In the genomic region with DNA sequence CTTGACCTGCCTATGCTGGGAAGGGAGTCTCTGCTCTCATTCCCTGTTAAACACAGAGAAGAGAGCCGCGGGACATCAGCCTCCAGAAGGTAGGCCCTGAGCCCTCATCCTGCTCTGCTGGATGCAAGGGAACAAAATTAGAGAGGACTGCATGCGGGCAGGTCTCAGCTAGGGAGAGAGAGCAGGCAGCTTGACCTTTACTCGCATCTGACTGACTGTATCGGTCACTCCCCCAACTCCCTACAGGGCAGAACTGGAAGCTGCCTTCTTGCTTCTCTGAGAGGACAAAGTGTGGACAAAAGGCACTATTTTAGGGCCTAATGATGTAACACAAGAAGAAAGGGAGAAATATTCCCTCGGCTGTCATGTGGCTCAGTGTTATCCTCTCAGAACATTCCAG, we compare ENCODE assay signal across 17 cellular contexts.
"Had no signal": no experiment of that assay in that cellular context is flagged by ENCODE, and none has a peak within 500 bp of the region (broad histone marks: within the 10 kb centered on the region; RNA-seq: fewer than 3 reads in every experiment).

No MANE protein-coding gene starts in this region.

- DNase-seq: activated CD4-positive, alpha-beta T cell treated with anti-CD3 and anti-CD28 coated beads, Interleukin-2, amount 10 ng/mL, durations not matched to agents 7 days and 5 days; activated CD8-positive, alpha-beta memory T cell treated with anti-CD3 and anti-CD28 coated beads, Interleukin-2, amount 50 U/mL, for 4 hours; activated naive CD4-positive, alpha-beta T cell treated with anti-CD3 and anti-CD28 coated beads for 36 hours; activated T-cell treated with anti-CD3 and anti-CD28 coated beads, Interleukin-2, amount 50 U/mL, for 4 hours; anterior cingulate cortex; central memory CD4-positive, alpha-beta T cell; heart right ventricle; lower lobe of right lung; stimulated activated CD4-positive, alpha-beta T cell treated with anti-CD3 and anti-CD28 coated beads, Interleukin-15, amount 100 ng/mL, for 24 hours; stimulated activated CD4-positive, alpha-beta T cell treated with anti-CD3 and anti-CD28 coated beads, Interleukin-2, amount 100 ng/mL, for 48 hours had no signal

- H3K4me1 Mint-ChIP-seq: activated CD4-positive, alpha-beta T cell treated with anti-CD3 and anti-CD28 coated beads, Interleukin-2, amount 10 ng/mL, durations not matched to agents 7 days and 5 days; nephron had no signal

- H3K4me3 ChIP-seq: gastroesophageal sphincter, heart right ventricle, lower lobe of right lung, skin epidermis had no signal

- H3K27me3 ChIP-seq: heart right ventricle had no signal

- H3K9me3 Mint-ChIP-seq: activated CD4-positive, alpha-beta T cell treated with anti-CD3 and anti-CD28 coated beads, Interleukin-2, amount 10 ng/mL, durations not matched to agents 7 days and 5 days; activated naive CD4-positive, alpha-beta T cell treated with anti-CD3 and anti-CD28 coated beads for 36 hours; activated T-cell treated with anti-CD3 and anti-CD28 coated beads, Interleukin-2, amount 50 U/mL, for 4 hours; brain; nephron; T-helper 2 cell treated with Interferon-gamma antibody and Interleukin-4, amounts not matched to agents 5 μg/mL and 100 μg/mL, for 36 hours had no signal

- H3K4me1 ChIP-seq: gastroesophageal sphincter, heart right ventricle, lower lobe of right lung had no signal

- H3K4me3 Mint-ChIP-seq: activated CD4-positive, alpha-beta T cell treated with anti-CD3 and anti-CD28 coated beads, Interleukin-2, amount 10 ng/mL, durations not matched to agents 7 days and 5 days; activated naive CD4-positive, alpha-beta T cell treated with anti-CD3 and anti-CD28 coated beads for 36 hours; activated T-cell treated with anti-CD3 and anti-CD28 coated beads, Interleukin-2, amount 50 U/mL, for 4 hours; brain; nephron; T-helper 2 cell treated with Interferon-gamma antibody and Interleukin-4, amounts not matched to agents 5 μg/mL and 100 μg/mL, for 36 hours had no signal

- H3K36me3 ChIP-seq: gastroesophageal sphincter, heart right ventricle, lower lobe of right lung had no signal

- H3K27ac Mint-ChIP-seq: activated CD4-positive, alpha-beta T cell treated with anti-CD3 and anti-CD28 coated beads, Interleukin-2, amount 10 ng/mL, durations not matched to agents 7 days and 5 days; activated naive CD4-positive, alpha-beta T cell treated with anti-CD3 and anti-CD28 coated beads for 36 hours; nephron; progenitor cell of endocrine pancreas; T-helper 2 cell treated with Interferon-gamma antibody and Interleukin-4, amounts not matched to agents 5 μg/mL and 100 μg/mL, for 36 hours had no signal

- H3K27ac ChIP-seq: gastroesophageal sphincter, heart right ventricle, lower lobe of right lung, skin epidermis had no signal

- H3K36me3 Mint-ChIP-seq: brain had no signal

- H3K9me3 ChIP-seq: gastroesophageal sphincter, heart right ventricle, lower lobe of right lung had no signal

- ATAC-seq: activated CD4-positive, CD25-positive, alpha-beta regulatory T cell treated with anti-CD3 and anti-CD28 coated beads, Interleukin-2, amount 50 U/mL, for 24 hours; activated T-cell treated with anti-CD3 and anti-CD28 coated beads, Interleukin-2, amount 50 U/mL, for 4 hours; gastroesophageal sphincter; heart right ventricle; lower lobe of right lung had no signal

- H3K27me3 Mint-ChIP-seq: brain, progenitor cell of endocrine pancreas had no signal
